ENCODE assay signal across 17 cellular contexts in the genomic region with DNA sequence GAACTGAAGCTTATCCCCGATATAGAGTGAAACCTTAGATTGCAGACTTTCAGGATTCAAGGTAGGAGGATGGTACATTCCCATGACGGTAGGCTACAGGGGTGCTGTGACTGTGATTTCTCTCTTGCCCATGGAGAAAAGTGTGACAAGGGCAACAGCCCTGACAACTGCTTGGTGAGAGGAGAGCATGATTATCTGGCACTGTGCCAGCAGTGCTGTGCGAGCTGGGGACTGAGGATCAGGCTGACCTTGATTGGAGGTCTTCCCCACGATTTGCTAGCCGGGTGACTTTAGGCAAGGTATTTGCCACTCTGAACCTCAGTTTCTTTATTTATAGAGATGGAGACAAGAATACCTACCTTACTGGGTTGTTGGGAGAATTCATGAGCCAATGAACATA.
DNase-seq lines count a peak whose midpoint lies in the region; ATAC-seq lines count a peak whose summit lies in the region.
"Had no signal": no experiment of that assay in that cellular context is flagged by ENCODE, and none has a peak within 500 bp of the region (broad histone marks: within the 10 kb centered on the region; RNA-seq: fewer than 3 reads in every experiment).

No MANE protein-coding gene starts in this region.

- peak overlapping the region; percentile 73 for H3K27ac Mint-ChIP-seq in memory B cell
- H3K27ac Mint-ChIP-seq: activated CD4-positive, alpha-beta memory T cell treated with anti-CD3 and anti-CD28 coated beads for 36 hours; H9; neural progenitor cell had no signal

- peak; percentile 22 for DNase-seq in NCI-H1092 (lab: John Stamatoyannopoulos, UW)
- no peak for DNase-seq in NCI-H1092 treated with DMSO at 0.1 percent for 48 hours (lab: John Stamatoyannopoulos, UW)
- DNase-seq in COR-L47 (lab: John Stamatoyannopoulos, UW) = peak; percentile 10
- DNase-seq in OCI-M1 (lab: John Stamatoyannopoulos, UW) = peak; percentile 27
- no peak for DNase-seq in memory B cell (ENCODE audit: low spot score in 2 of 2)
- no peak for DNase-seq in activated CD8-positive, alpha-beta memory T cell treated with anti-CD3 and anti-CD28 coated beads, Interleukin-2, amount 50 U/mL, for 4 hours
- no peak for DNase-seq in HK-2 (ENCODE audit: unreplicated experiment)
- DNase-seq: activated CD4-positive, alpha-beta memory T cell treated with anti-CD3 and anti-CD28 coated beads for 36 hours; activated effector memory CD4-positive, alpha-beta T cell treated with anti-CD3 and anti-CD28 coated beads, Interleukin-2, amount 50 U/mL, for 16 hours; DMS79; H9; left lung; NCI-H1436 treated with DMSO at 0.1 percent for 48 hours had no signal

- H3K27me3 Mint-ChIP-seq in memory B cell = no peaks in the 10 kb centered on the region

- H3K9me3 Mint-ChIP-seq in memory B cell = no peaks in the 10 kb centered on the region
- H3K9me3 Mint-ChIP-seq: activated CD4-positive, alpha-beta memory T cell treated with anti-CD3 and anti-CD28 coated beads for 36 hours; H9; neural progenitor cell; T-helper 1 cell treated with Interleukin-12 subunit alpha and Interleukin-12 subunit beta and Interleukin-4 antibody, amounts not matched to agents 30 μg/mL and 1 μg/mL, for 36 hours had no signal

- no peak overlapping the region for H3K4me3 Mint-ChIP-seq in memory B cell
- H3K4me3 Mint-ChIP-seq: activated CD4-positive, alpha-beta memory T cell treated with anti-CD3 and anti-CD28 coated beads for 36 hours; H9; neural progenitor cell; T-helper 1 cell treated with Interleukin-12 subunit alpha and Interleukin-12 subunit beta and Interleukin-4 antibody, amounts not matched to agents 30 μg/mL and 1 μg/mL, for 36 hours had no signal

- no peaks in the 10 kb centered on the region for H3K36me3 Mint-ChIP-seq in memory B cell
- H3K36me3 Mint-ChIP-seq: activated CD4-positive, alpha-beta memory T cell treated with anti-CD3 and anti-CD28 coated beads for 36 hours; neural progenitor cell had no signal

- H3K4me1 Mint-ChIP-seq in memory B cell = peaks cover 35% of the 10 kb centered on the region
- H3K4me1 Mint-ChIP-seq: H9, neural progenitor cell had no signal

- ATAC-seq in memory B cell (ENCODE audit: low read depth) (no peak), GM18870 (IDR thresholded peaks at IDR 0.05; ENCODE audit: unreplicated experiment) (no peak)
- ATAC-seq: left lung, Panc1 had no signal

Comparison
In these comparisons a context has a peak if more than half of its experiments do, and no peak if none do; other contexts are left out.
1. DNase-seq: peak in NCI-H1092 (single experiment), COR-L47 (single experiment) and OCI-M1 (single experiment); none in NCI-H1092 treated with DMSO at 0.1 percent for 48 hours (single experiment), memory B cell (0 of 2), activated CD8-positive, alpha-beta memory T cell treated with anti-CD3 and anti-CD28 coated beads, Interleukin-2, amount 50 U/mL, for 4 hours (single experiment) and HK-2 (single experiment).